In genomic region chr18:76410660-76411417, GRCh38 we compare ENCODE assay signal across 11 cellular contexts.
DNase-seq lines count a peak whose midpoint lies in the region; ATAC-seq, FAIRE-seq and TF ChIP-seq lines count a peak whose summit lies in the region.
"Had no signal": no experiment of that assay in that cellular context is flagged by ENCODE, and none has a peak within 500 bp of the region (broad histone marks: within the 10 kb centered on the region; RNA-seq: fewer than 3 reads in every experiment).

No MANE protein-coding gene starts in this region.

- H3K9ac ChIP-seq in GM12878 (ENCODE audit: control insufficient read depth, insufficient read depth, low read length): no peak overlapping the region

- H3K79me2 ChIP-seq in GM12878 (ENCODE audit: control insufficient read depth, insufficient read depth, low read length): peaks cover 25% of the 10 kb centered on the region

- no peak for TF ChIP-seq POLR2A in GM12891 (IDR thresholded peaks at IDR 0.05; ENCODE audit: low read depth, low read length)
- TF ChIP-seq POLR2A in GM12878 (IDR thresholded peaks at IDR 0.05; ENCODE audit: low read depth, low read length): no peak

- SMC1A ChIA-PET in GM12878 (lab: Charles Lee; ENCODE audit: uncharacterized antibody, unreplicated experiment): interaction anchor here (0.6 to 3.7 kb wide), 6 partner anchors 11 to 685 kb away, joined by 3 to 24 read pairs (median 4); no protein-coding TSS in a partner anchor

- CTCF ChIA-PET in GM12878 (lab: Yijun Ruan, JAX): interaction anchor here (1.5 to 4.0 kb wide), 2 partner anchors 12 to 299 kb away, joined by 5 to 27 read pairs; no protein-coding TSS in a partner anchor

- 0 out of 2 replicates have a peak overlapping the region, but pooled peaks have one; percentile 46 for H3K27ac ChIP-seq in GM12878 (ENCODE audit: control insufficient read depth, insufficient read depth)

- no peak for DNase-seq in GM12891 (ENCODE audit: insufficient read length, low spot score)
- peak; percentile 40 for DNase-seq in GM12878 (ENCODE audit: low read depth, low spot score)
- no peak for DNase-seq in germinal center (ENCODE audit: low spot score)
- no peak for DNase-seq in NCI-H1105 (lab: John Stamatoyannopoulos, UW)
- no peak for DNase-seq in NCI-H2227 treated with DMSO at 0.1 percent for 48 hours (lab: John Stamatoyannopoulos, UW)
- DNase-seq: left lung, NCI-H1694, SW 1271 had no signal

- no TSS peak for BruUV-seq in GM12878 (replicated peaks; lab: Mats Ljungman, UMichigan)

- TF ChIP-seq RAD21 in GM12878 (IDR thresholded peaks at IDR 0.05; ENCODE audit: insufficient read depth, low read depth, low read length): no peak

- RAD21 ChIA-PET in GM12878 (lab: Charles Lee; ENCODE audit: unreplicated experiment): interaction anchor here (1.8 kb wide), 1 partner anchor 13 kb away, joined by 4 read pairs; no protein-coding TSS in a partner anchor

- H3K4me2 ChIP-seq in GM12878 (ENCODE audit: control insufficient read depth, insufficient read depth): 0 out of 2 replicates have a peak overlapping the region, but pooled peaks have one; percentile 0

- 32% methylated on average over 11 of the region's 11 CpGs for WGBS in GM12878 (ENCODE audit: insufficient coverage, insufficient replicate concordance, low lambda C conversion rate, missing lambda C conversion rate)

- H3K4me3 ChIP-seq in GM12878: no peak overlapping the region; the same call in 1 of the 2 replicates
- H3K4me3 ChIP-seq: left lung had no signal

- no peaks in the 10 kb centered on the region for H4K20me1 ChIP-seq in GM12878 (ENCODE audit: control insufficient read depth, insufficient read depth)

- TF ChIP-seq CTCF in GM12878 (IDR thresholded peaks at IDR 0.05 in 2 of 3, conservative IDR thresholded peaks at IDR 0.05 in 1 of 3; ENCODE audit: control insufficient read depth in 2 of 3, extremely low read depth in 1 of 3, insufficient read depth in 1 of 3, low read depth in 3 of 3, low read length in 3 of 3): no peak

- POLR2A ChIA-PET in GM12878 (lab: Charles Lee): interaction anchor here (0.7 kb wide), 1 partner anchor 147 kb away, joined by 3 read pairs; no protein-coding TSS in a partner anchor

- peak; percentile 74 for FAIRE-seq in GM12891 (lab: Jason Lieb, UNC)
- FAIRE-seq in GM12878 (lab: Jason Lieb, UNC): peak; percentile 27

- ATAC-seq in GM19043 (IDR thresholded peaks at IDR 0.05; ENCODE audit: low read depth, unreplicated experiment): peak; percentile 72
- ATAC-seq in HG03159 (IDR thresholded peaks at IDR 0.05; ENCODE audit: unreplicated experiment): peak; percentile 49
- ATAC-seq in GM12878: peak; percentile 96
- ATAC-seq in HG03139 (IDR thresholded peaks at IDR 0.05; ENCODE audit: unreplicated experiment): no peak
- ATAC-seq: left lung had no signal

- H3K36me3 ChIP-seq in GM12878 (ENCODE audit: control insufficient read depth in 2 of 2, insufficient read depth in 2 of 2, low read length in 1 of 2): no peaks in the 10 kb centered on the region; a peak in 3 of 4 replicates
- H3K36me3 ChIP-seq: left lung had no signal

- intact Hi-C loops in GM12878 (cut with micrococcal nuclease; ENCODE audit: unreplicated experiment): loop anchor here (5.0 kb wide), 1 partner anchor 81 kb away; no protein-coding TSS in a partner anchor

- H3K27me3 ChIP-seq in GM12878 (replicated peaks in 1 of 2; ENCODE audit: control insufficient read depth in 2 of 2, insufficient read depth in 2 of 2, low read length in 1 of 2): no peaks in the 10 kb centered on the region
- H3K27me3 ChIP-seq: left lung had no signal

- in situ Hi-C loops in GM12878 (cut with MboI): no loop called here

- no peak for TF ChIP-seq EP300 in GM12878 (IDR thresholded peaks at IDR 0.05; ENCODE audit: borderline replicate concordance in 1 of 2, control insufficient read depth in 1 of 2, low read depth in 2 of 2, low read length in 2 of 2)

- H3K4me1 ChIP-seq in GM12878 (ENCODE audit: control insufficient read depth, insufficient read depth, low read length): peaks cover 13% of the 10 kb centered on the region

- H2AFZ ChIP-seq in GM12878 (ENCODE audit: control insufficient read depth, low read depth, low read length): no peak overlapping the region

- peaks cover 4% of the 10 kb centered on the region; the same call in 2 of the 3 replicates for H3K9me3 ChIP-seq in GM12878 (replicated peaks; ENCODE audit: control insufficient read depth, insufficient read depth, low read length)
- H3K9me3 ChIP-seq: left lung had no signal

TF ChIP-seq in GM12891, 5 proteins besides CTCF, POLR2A, EP300 and RAD21:
- no peak for TF ChIP-seq POLR2AphosphoS5 (IDR thresholded peaks at IDR 0.05; ENCODE audit: low read depth, low read length)
- no peak for TF ChIP-seq PAX5 (IDR thresholded peaks at IDR 0.05; ENCODE audit: insufficient read depth, low read length, severe bottlenecking)
- no peak for TF ChIP-seq SPI1 (IDR thresholded peaks at IDR 0.05; ENCODE audit: low read depth, low read length)
- no peak for TF ChIP-seq POU2F2 (IDR thresholded peaks at IDR 0.05; ENCODE audit: low read depth, low read length)
- TF ChIP-seq TAF1 (IDR thresholded peaks at IDR 0.05; ENCODE audit: low read depth, low read length): no peak

TF ChIP-seq in GM12878, 131 proteins besides CTCF, POLR2A, EP300 and RAD21 (continues in another document):
- TF ChIP-seq SIX5 (IDR thresholded peaks at IDR 0.05; ENCODE audit: low read depth, low read length, severe bottlenecking): no peak
- no peak for TF ChIP-seq SPI1 (IDR thresholded peaks at IDR 0.05; ENCODE audit: borderline replicate concordance, insufficient read depth, low read depth, low read length)
- no peak for TF ChIP-seq SRF (IDR thresholded peaks at IDR 0.05; ENCODE audit: low read depth in 2 of 2, low read length in 2 of 2)
- TF ChIP-seq ZBTB4 (CRISPR knock-in tag; IDR thresholded peaks at IDR 0.05): no peak
- TF ChIP-seq MYB (IDR thresholded peaks at IDR 0.05; ENCODE audit: borderline replicate concordance, low read depth, low read length): no peak
- TF ChIP-seq CREB1 (IDR thresholded peaks at IDR 0.05; ENCODE audit: low read depth): peak; percentile 28; the same call in 1 of the 2 replicates
- TF ChIP-seq CEBPZ (IDR thresholded peaks at IDR 0.05; ENCODE audit: low read depth, low read length): no peak
- TF ChIP-seq FOS (IDR thresholded peaks at IDR 0.05; ENCODE audit: borderline replicate concordance, extremely low read depth, insufficient read length): no peak
- TF ChIP-seq TAF1 (IDR thresholded peaks at IDR 0.05; ENCODE audit: borderline replicate concordance, low read depth, low read length): no peak
- no peak for TF ChIP-seq POU2F2 (IDR thresholded peaks at IDR 0.05; ENCODE audit: borderline replicate concordance, low read depth, low read length)
- TF ChIP-seq CHD1 (IDR thresholded peaks at IDR 0.05; ENCODE audit: low read depth, low read length): no peak
- peak; percentile 29 for TF ChIP-seq SMAD1 (IDR thresholded peaks at IDR 0.05; ENCODE audit: low read depth, partially characterized antibody)
- TF ChIP-seq HCFC1 (IDR thresholded peaks at IDR 0.05; ENCODE audit: low read length): no peak
- TF ChIP-seq NR2C2 (IDR thresholded peaks at IDR 0.05; ENCODE audit: borderline replicate concordance, control insufficient read depth, insufficient read length, low read depth): no peak
- no peak for TF ChIP-seq RB1 (IDR thresholded peaks at IDR 0.05; ENCODE audit: borderline replicate concordance)
- TF ChIP-seq BCL11A (IDR thresholded peaks at IDR 0.05; ENCODE audit: low read depth, low read length): peak; percentile 80
